1 cellular context compared by ENCODE assay signal in the genomic region with DNA sequence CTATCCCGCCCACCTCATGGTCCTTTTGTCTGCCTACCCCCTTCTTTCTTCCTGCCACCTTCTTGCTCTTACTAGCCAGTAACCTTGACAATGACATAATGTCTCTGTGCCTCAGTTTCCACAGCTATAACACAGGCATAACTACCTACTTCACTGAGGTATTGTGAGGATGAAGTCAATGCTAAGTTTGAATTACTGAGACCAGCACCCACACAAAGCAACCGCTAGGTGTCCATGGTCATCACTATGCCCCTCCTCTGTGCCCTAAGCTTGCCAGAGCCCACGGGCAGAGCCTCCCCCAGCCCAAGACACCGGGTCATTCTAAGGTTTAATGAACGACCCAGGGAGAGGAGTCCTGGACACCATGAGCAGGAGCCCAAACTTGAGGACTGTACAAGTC.
TF ChIP-seq lines count a peak whose summit lies in the region.

No MANE protein-coding gene starts in this region.

TF ChIP-seq in GM23338, 12 proteins besides CTCF, POLR2A, EP300 and RAD21 (continued from another document):
- TF ChIP-seq, protein P1, sequence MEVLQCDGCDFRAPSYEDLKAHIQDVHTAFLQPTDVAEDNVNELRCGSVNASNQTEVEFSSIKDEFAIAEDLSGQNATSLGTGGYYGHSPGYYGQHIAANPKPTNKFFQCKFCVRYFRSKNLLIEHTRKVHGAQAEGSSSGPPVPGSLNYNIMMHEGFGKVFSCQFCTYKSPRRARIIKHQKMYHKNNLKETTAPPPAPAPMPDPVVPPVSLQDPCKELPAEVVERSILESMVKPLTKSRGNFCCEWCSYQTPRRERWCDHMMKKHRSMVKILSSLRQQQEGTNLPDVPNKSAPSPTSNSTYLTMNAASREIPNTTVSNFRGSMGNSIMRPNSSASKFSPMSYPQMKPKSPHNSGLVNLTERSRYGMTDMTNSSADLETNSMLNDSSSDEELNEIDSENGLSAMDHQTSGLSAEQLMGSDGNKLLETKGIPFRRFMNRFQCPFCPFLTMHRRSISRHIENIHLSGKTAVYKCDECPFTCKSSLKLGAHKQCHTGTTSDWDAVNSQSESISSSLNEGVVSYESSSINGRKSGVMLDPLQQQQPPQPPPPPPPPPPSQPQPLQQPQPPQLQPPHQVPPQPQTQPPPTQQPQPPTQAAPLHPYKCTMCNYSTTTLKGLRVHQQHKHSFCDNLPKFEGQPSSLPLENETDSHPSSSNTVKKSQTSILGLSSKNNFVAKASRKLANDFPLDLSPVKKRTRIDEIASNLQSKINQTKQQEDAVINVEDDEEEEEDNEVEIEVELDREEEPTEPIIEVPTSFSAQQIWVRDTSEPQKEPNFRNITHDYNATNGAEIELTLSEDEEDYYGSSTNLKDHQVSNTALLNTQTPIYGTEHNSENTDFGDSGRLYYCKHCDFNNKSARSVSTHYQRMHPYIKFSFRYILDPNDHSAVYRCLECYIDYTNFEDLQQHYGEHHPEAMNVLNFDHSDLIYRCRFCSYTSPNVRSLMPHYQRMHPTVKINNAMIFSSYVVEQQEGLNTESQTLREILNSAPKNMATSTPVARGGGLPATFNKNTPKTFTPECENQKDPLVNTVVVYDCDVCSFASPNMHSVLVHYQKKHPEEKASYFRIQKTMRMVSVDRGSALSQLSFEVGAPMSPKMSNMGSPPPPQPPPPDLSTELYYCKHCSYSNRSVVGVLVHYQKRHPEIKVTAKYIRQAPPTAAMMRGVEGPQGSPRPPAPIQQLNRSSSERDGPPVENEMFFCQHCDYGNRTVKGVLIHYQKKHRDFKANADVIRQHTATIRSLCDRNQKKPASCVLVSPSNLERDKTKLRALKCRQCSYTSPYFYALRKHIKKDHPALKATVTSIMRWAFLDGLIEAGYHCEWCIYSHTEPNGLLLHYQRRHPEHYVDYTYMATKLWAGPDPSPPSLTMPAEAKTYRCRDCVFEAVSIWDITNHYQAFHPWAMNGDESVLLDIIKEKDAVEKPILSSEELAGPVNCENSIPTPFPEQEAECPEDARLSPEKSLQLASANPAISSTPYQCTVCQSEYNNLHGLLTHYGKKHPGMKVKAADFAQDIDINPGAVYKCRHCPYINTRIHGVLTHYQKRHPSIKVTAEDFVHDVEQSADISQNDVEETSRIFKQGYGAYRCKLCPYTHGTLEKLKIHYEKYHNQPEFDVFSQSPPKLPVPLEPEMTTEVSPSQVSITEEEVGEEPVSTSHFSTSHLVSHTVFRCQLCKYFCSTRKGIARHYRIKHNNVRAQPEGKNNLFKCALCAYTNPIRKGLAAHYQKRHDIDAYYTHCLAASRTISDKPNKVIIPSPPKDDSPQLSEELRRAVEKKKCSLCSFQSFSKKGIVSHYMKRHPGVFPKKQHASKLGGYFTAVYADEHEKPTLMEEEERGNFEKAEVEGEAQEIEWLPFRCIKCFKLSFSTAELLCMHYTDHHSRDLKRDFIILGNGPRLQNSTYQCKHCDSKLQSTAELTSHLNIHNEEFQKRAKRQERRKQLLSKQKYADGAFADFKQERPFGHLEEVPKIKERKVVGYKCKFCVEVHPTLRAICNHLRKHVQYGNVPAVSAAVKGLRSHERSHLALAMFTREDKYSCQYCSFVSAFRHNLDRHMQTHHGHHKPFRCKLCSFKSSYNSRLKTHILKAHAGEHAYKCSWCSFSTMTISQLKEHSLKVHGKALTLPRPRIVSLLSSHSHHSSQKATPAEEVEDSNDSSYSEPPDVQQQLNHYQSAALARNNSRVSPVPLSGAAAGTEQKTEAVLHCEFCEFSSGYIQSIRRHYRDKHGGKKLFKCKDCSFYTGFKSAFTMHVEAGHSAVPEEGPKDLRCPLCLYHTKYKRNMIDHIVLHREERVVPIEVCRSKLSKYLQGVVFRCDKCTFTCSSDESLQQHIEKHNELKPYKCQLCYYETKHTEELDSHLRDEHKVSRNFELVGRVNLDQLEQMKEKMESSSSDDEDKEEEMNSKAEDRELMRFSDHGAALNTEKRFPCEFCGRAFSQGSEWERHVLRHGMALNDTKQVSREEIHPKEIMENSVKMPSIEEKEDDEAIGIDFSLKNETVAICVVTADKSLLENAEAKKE (CRISPR knock-in tag; IDR thresholded peaks at IDR 0.05), result no peak
- no peak for TF ChIP-seq EZH2 (IDR thresholded peaks at IDR 0.05; ENCODE audit: low read depth, unreplicated experiment)
- TF ChIP-seq NANOG (IDR thresholded peaks at IDR 0.05; ENCODE audit: borderline replicate concordance), result no peak
- TF ChIP-seq, protein P2, sequence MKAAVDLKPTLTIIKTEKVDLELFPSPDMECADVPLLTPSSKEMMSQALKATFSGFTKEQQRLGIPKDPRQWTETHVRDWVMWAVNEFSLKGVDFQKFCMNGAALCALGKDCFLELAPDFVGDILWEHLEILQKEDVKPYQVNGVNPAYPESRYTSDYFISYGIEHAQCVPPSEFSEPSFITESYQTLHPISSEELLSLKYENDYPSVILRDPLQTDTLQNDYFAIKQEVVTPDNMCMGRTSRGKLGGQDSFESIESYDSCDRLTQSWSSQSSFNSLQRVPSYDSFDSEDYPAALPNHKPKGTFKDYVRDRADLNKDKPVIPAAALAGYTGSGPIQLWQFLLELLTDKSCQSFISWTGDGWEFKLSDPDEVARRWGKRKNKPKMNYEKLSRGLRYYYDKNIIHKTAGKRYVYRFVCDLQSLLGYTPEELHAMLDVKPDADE (IDR thresholded peaks at IDR 0.05), result no peak
- TF ChIP-seq, protein P3, sequence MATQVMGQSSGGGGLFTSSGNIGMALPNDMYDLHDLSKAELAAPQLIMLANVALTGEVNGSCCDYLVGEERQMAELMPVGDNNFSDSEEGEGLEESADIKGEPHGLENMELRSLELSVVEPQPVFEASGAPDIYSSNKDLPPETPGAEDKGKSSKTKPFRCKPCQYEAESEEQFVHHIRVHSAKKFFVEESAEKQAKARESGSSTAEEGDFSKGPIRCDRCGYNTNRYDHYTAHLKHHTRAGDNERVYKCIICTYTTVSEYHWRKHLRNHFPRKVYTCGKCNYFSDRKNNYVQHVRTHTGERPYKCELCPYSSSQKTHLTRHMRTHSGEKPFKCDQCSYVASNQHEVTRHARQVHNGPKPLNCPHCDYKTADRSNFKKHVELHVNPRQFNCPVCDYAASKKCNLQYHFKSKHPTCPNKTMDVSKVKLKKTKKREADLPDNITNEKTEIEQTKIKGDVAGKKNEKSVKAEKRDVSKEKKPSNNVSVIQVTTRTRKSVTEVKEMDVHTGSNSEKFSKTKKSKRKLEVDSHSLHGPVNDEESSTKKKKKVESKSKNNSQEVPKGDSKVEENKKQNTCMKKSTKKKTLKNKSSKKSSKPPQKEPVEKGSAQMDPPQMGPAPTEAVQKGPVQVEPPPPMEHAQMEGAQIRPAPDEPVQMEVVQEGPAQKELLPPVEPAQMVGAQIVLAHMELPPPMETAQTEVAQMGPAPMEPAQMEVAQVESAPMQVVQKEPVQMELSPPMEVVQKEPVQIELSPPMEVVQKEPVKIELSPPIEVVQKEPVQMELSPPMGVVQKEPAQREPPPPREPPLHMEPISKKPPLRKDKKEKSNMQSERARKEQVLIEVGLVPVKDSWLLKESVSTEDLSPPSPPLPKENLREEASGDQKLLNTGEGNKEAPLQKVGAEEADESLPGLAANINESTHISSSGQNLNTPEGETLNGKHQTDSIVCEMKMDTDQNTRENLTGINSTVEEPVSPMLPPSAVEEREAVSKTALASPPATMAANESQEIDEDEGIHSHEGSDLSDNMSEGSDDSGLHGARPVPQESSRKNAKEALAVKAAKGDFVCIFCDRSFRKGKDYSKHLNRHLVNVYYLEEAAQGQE (IDR thresholded peaks at IDR 0.05; ENCODE audit: unreplicated experiment), result no peak
- TF ChIP-seq ZNF114 (CRISPR knock-in tag; IDR thresholded peaks at IDR 0.05), result no peak
TF ChIP-seq in GM23338: peak in this region for 0.
